Comparison of ENCODE assay signal across 2 cellular contexts in genomic region chr19:8163781-8164180, GRCh38.
TF ChIP-seq lines count a peak whose summit lies in the region.

No MANE protein-coding gene starts in this region.

TF ChIP-seq in IMR-90, 13 proteins besides CTCF, POLR2A, EP300 and RAD21:
- TF ChIP-seq MXI1 (IDR thresholded peaks at IDR 0.05; ENCODE audit: borderline replicate concordance, low read depth, low read length) (no peak), CHD1 (IDR thresholded peaks at IDR 0.05; ENCODE audit: low read depth, low read length) (no peak), MAZ (IDR thresholded peaks at IDR 0.05; ENCODE audit: borderline replicate concordance, low read depth, low read length) (no peak), NFE2L2 (IDR thresholded peaks at IDR 0.05; ENCODE audit: low read depth, low read length) (no peak), CEBPB (IDR thresholded peaks at IDR 0.05; ENCODE audit: low read depth, low read length) (no peak), RFX5 (IDR thresholded peaks at IDR 0.05; ENCODE audit: low read depth, low read length) (no peak), SMC3 (IDR thresholded peaks at IDR 0.05; ENCODE audit: low read depth, low read length) (no peak), RCOR1 (IDR thresholded peaks at IDR 0.05; ENCODE audit: insufficient replicate concordance, low read length) (no peak), FOS (IDR thresholded peaks at IDR 0.05; ENCODE audit: low read depth, low read length) (no peak), MAFK (IDR thresholded peaks at IDR 0.05; ENCODE audit: low read depth, low read length) (no peak), USF2 (IDR thresholded peaks at IDR 0.05; ENCODE audit: low read depth, low read length) (no peak), ELK1 (IDR thresholded peaks at IDR 0.05; ENCODE audit: borderline replicate concordance, low read depth, low read length) (no peak), BHLHE40 (IDR thresholded peaks at IDR 0.05; ENCODE audit: low read depth, low read length) (no peak)

TF ChIP-seq in WTC11, 78 proteins besides CTCF, POLR2A, EP300 and RAD21:
- TF ChIP-seq ATF2 (CRISPR knock-in tag; IDR thresholded peaks at IDR 0.05; ENCODE audit: borderline replicate concordance, low read depth) (no peak), SMAD3 (CRISPR knock-in tag; IDR thresholded peaks at IDR 0.05; ENCODE audit: borderline replicate concordance) (no peak), MYBL2 (CRISPR knock-in tag; IDR thresholded peaks at IDR 0.05) (no peak), RELA (CRISPR knock-in tag; IDR thresholded peaks at IDR 0.05; ENCODE audit: borderline replicate concordance) (no peak), MXD4 (CRISPR knock-in tag; IDR thresholded peaks at IDR 0.05; ENCODE audit: borderline replicate concordance) (no peak), STAT6 (CRISPR knock-in tag; conservative IDR thresholded peaks at IDR 0.05; ENCODE audit: low read depth) (no peak), GABPB1 (CRISPR knock-in tag; IDR thresholded peaks at IDR 0.05) (no peak), CBFB (CRISPR knock-in tag; IDR thresholded peaks at IDR 0.05; ENCODE audit: low read depth) (no peak), NFATC4 (CRISPR knock-in tag; IDR thresholded peaks at IDR 0.05) (no peak), PRDM15 (CRISPR knock-in tag; IDR thresholded peaks at IDR 0.05) (no peak), KAT7 (CRISPR knock-in tag; IDR thresholded peaks at IDR 0.05; ENCODE audit: borderline replicate concordance) (no peak), NR2C2 (CRISPR knock-in tag; IDR thresholded peaks at IDR 0.05) (no peak), ERG (CRISPR knock-in tag; IDR thresholded peaks at IDR 0.05) (no peak), CDX4 (CRISPR knock-in tag; IDR thresholded peaks at IDR 0.05; ENCODE audit: borderline replicate concordance) (no peak), AFF4 (CRISPR knock-in tag; IDR thresholded peaks at IDR 0.05; ENCODE audit: borderline replicate concordance) (no peak), CREB1 (CRISPR knock-in tag; IDR thresholded peaks at IDR 0.05) (no peak), FOXP4 (CRISPR knock-in tag; IDR thresholded peaks at IDR 0.05) (no peak)
